8 cellular contexts compared by ENCODE assay signal in the genomic region with DNA sequence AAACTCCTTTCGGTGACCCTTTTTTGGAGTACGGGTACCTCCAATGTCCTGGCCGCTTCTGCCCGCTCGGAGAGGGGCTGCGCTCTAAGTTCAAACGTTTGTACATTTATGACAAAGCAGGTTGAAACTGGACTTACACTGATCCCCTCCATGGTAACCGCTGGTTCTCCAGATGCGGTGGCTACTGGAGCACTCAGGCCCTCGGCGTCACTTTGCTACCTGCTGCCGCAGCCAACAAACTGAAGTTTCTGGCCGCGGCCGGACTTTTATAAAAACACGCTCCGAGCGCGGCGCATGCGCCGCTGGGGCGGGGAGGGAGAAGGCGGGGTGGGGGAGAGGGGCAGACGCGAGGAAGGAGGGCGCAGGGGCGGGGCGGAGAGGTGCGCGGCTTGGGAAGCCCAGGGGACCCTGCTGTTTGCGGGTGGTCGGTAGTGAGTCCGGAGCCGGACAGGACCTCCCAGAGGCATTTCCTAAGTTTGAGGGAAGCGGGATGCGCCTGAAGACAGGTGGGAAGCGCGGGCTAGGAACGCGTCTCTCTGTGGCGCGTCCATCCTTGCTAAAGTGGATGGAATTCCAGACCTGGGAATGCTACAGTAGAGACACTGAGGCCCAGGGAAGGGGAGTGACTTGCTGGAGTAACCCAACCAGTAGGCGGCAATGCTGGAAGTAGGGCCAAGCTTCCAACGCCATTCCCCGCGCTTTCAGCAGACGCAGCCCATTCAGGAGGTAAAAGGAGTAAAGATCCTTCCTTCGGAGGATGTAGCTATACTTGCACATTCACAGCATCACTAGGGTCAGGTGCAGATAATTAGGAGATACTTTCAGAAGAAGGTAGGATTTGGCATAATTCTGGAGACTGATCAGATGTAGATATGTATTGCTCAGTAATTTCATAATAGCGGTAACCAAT. TPM values are rescaled to one million over a fixed set of nuclear protein-coding genes. Genes with fewer than 3 reads are reported as not detected.
DNase-seq lines count a peak whose midpoint lies in the region; ATAC-seq and TF ChIP-seq lines count a peak whose summit lies in the region.

A gene (minus strand): TSS at position 241 of the 910 bp plus-strand sequence. CDS start 89 bp downstream, at position 152.

- peak; percentile 29 for ATAC-seq in CD4-positive, alpha-beta T cell (ENCODE audit: poor library complexity)
- peak; percentile 12 for ATAC-seq in GM21528 (IDR thresholded peaks at IDR 0.05; ENCODE audit: low FRiP score, unreplicated experiment)
- ATAC-seq in T-helper 17 cell: peak; percentile 39

- peak within 1 kb of the TSS; percentile 97 for H3K27ac Mint-ChIP-seq in CD4-positive, alpha-beta T cell
- H3K27ac Mint-ChIP-seq in T-helper 17 cell: peak within 1 kb of the TSS; percentile 99

- H3K9me3 ChIP-seq in CD4-positive, alpha-beta T cell (ENCODE audit: control insufficient read depth, low read length): no peaks in the 10 kb centered on the region
- H3K9me3 ChIP-seq in T-helper 17 cell (ENCODE audit: control insufficient read depth, low read length, poor library complexity, severe bottlenecking): no peaks in the 10 kb centered on the region
- H3K9me3 ChIP-seq in iPS-18a (ENCODE audit: control insufficient read depth, low read depth, low read length): no peaks in the 10 kb centered on the region
- H3K9me3 ChIP-seq in skeletal muscle tissue (ENCODE audit: control insufficient read depth in 3 of 3, low read length in 3 of 3): no peaks in the 10 kb centered on the region

- H3K27me3 ChIP-seq in CD4-positive, alpha-beta T cell (ENCODE audit: control insufficient read depth, insufficient read depth, low read length): no peaks in the 10 kb centered on the region
- H3K27me3 ChIP-seq in iPS-18a (ENCODE audit: control insufficient read depth, insufficient read depth, low read length): peaks cover 66% of the 10 kb centered on the region
- H3K27me3 ChIP-seq in skeletal muscle tissue (ENCODE audit: control insufficient read depth in 3 of 3, insufficient read depth in 3 of 3, low read length in 3 of 3): peaks cover 34 to 65% (median 50%) of the 10 kb centered on the region in 3 donors

- peak within 1 kb of the TSS; percentile 99 for H3K4me3 Mint-ChIP-seq in CD4-positive, alpha-beta T cell
- peak within 1 kb of the TSS; percentile 97 for H3K4me3 Mint-ChIP-seq in T-helper 17 cell

- H3K36me3 ChIP-seq in iPS-18a (ENCODE audit: control insufficient read depth, low read depth, low read length): peaks cover 4% of the 10 kb centered on the region
- H3K36me3 ChIP-seq in skeletal muscle tissue (ENCODE audit: control insufficient read depth in 3 of 3, insufficient read depth in 3 of 3, low read length in 3 of 3): no peaks in the 10 kb centered on the region

- H3K9ac ChIP-seq in iPS-18a (ENCODE audit: low read length): peak within 1 kb of the TSS; percentile 5
- peak within 1 kb of the TSS; percentile 40 to 65 (median 64) for H3K9ac ChIP-seq in skeletal muscle tissue (ENCODE audit: low read depth in 1 of 3, low read length in 3 of 3)

- peak within 1 kb of the TSS; percentile 39 for H3K4me3 ChIP-seq in astrocyte of the cerebellum (ENCODE audit: low read depth, low read length)
- H3K4me3 ChIP-seq in iPS-18a (ENCODE audit: low read length): peak within 1 kb of the TSS; percentile 76
- H3K4me3 ChIP-seq in skeletal muscle tissue (ENCODE audit: low read length in 3 of 3): peak within 1 kb of the TSS; percentile 68 to 77 (median 76)

- peaks cover 28% of the 10 kb centered on the region for H3K27me3 Mint-ChIP-seq in CD4-positive, alpha-beta T cell
- H3K27me3 Mint-ChIP-seq in T-helper 17 cell: no peaks in the 10 kb centered on the region

- CTCF ChIA-PET in CD4-positive, alpha-beta T cell (lab: Charles Lee): interaction anchor here (1.1 to 2.8 kb wide), 6 partner anchors 11 to 19 kb away, joined by 3 to 18 read pairs (median 6); no protein-coding TSS in a partner anchor

- H3K27ac ChIP-seq in CD4-positive, alpha-beta T cell (ENCODE audit: low read depth, low read length): peak within 1 kb of the TSS; percentile 96
- H3K27ac ChIP-seq in iPS-18a (ENCODE audit: low read length) (no peak within 1 kb of the TSS), skeletal muscle tissue (ENCODE audit: low read depth, low read length) (peak within 1 kb of the TSS; percentile 58)

- no peak for TF ChIP-seq CTCF in CD4-positive, alpha-beta T cell (IDR thresholded peaks at IDR 0.05)
- peak; percentile 28 for TF ChIP-seq CTCF in astrocyte of the cerebellum (IDR thresholded peaks at IDR 0.05; ENCODE audit: low read depth, low read length, missing control alignments)

- peak; percentile 89 to 98 (median 94) for DNase-seq in CD4-positive, alpha-beta T cell
- DNase-seq in NCI-H1092 treated with DMSO at 0.1 percent for 48 hours (lab: John Stamatoyannopoulos, UW) (peak; percentile 90), T-helper 17 cell (peak; percentile 83 to 95 (median 89)), astrocyte of the cerebellum (ENCODE audit: low read depth) (no peak), middle frontal gyrus (ENCODE audit: extremely low spot score, low spot score) (no peak)

- H3K9me3 Mint-ChIP-seq in CD4-positive, alpha-beta T cell: peaks cover 3% of the 10 kb centered on the region

- in situ Hi-C loops in astrocyte of the cerebellum (cut with HindIII; ENCODE audit: low sequenced_read_pairs): no loop called here

- peaks cover 60% of the 10 kb centered on the region for H3K36me3 Mint-ChIP-seq in CD4-positive, alpha-beta T cell (ENCODE audit: low read depth)
- peaks cover 19% of the 10 kb centered on the region for H3K36me3 Mint-ChIP-seq in T-helper 17 cell (ENCODE audit: low read depth)

- POLR2A ChIA-PET in CD4-positive, alpha-beta T cell (lab: Charles Lee): interaction anchor here (0.7 to 15.1 kb wide), 20 partner anchors 14 to 264 kb away, joined by 3 to 488 read pairs (median 4); a partner anchor contains a TSS

- intact Hi-C loops in CD4-positive, alpha-beta T cell (cut with DNase I, micrococcal nuclease): loop anchor here (1.0 to 5.0 kb wide), 11 partner anchors 15 to 261 kb away; a partner anchor contains a TSS

- H3K4me1 Mint-ChIP-seq in CD4-positive, alpha-beta T cell (ENCODE audit: low read depth): peaks cover 72% of the 10 kb centered on the region
- peaks cover 51% of the 10 kb centered on the region for H3K4me1 Mint-ChIP-seq in T-helper 17 cell

- peaks cover 13% of the 10 kb centered on the region for H3K4me1 ChIP-seq in iPS-18a (ENCODE audit: control insufficient read depth, low read depth, low read length)
- H3K4me1 ChIP-seq in skeletal muscle tissue (ENCODE audit: control insufficient read depth in 3 of 3, insufficient read depth in 3 of 3, low read length in 3 of 3): peaks cover 23 to 33% (median 26%) of the 10 kb centered on the region in 3 donors

RNA-seq across cellular contexts. Expression of the gene that starts here (rescaled TPM):
- 1,000 to 10,000 TPM; 1,661 to 1,739 TPM for total RNA-seq in CD4-positive, alpha-beta T cell
- total RNA-seq in T-helper 17 cell (1,000 to 10,000 TPM; 1,189 to 1,429 TPM), skeletal muscle tissue (29.2 TPM)

Comparison
In these comparisons a context has a peak if more than half of its experiments do, and no peak if none do; other contexts are left out.
1. RNA of the gene that starts here (total RNA-seq): 1,661 to 1,739 TPM in CD4-positive, alpha-beta T cell and 1,189 to 1,429 TPM in T-helper 17 cell; 29.2 TPM in skeletal muscle tissue (single experiment); every median in the first group is over 10 times any median in the second.
2. DNase-seq: peak in CD4-positive, alpha-beta T cell (10 of 10), NCI-H1092 treated with DMSO at 0.1 percent for 48 hours (single experiment) and T-helper 17 cell (3 of 3); none in astrocyte of the cerebellum (single experiment) and middle frontal gyrus (single experiment).
3. Peak in every context shown above with its lines, with median percentiles within 50 percentile points of each other: ATAC-seq and H3K4me3 ChIP-seq.